Comparison of ENCODE assay signal across 8 cellular contexts in the genomic region with DNA sequence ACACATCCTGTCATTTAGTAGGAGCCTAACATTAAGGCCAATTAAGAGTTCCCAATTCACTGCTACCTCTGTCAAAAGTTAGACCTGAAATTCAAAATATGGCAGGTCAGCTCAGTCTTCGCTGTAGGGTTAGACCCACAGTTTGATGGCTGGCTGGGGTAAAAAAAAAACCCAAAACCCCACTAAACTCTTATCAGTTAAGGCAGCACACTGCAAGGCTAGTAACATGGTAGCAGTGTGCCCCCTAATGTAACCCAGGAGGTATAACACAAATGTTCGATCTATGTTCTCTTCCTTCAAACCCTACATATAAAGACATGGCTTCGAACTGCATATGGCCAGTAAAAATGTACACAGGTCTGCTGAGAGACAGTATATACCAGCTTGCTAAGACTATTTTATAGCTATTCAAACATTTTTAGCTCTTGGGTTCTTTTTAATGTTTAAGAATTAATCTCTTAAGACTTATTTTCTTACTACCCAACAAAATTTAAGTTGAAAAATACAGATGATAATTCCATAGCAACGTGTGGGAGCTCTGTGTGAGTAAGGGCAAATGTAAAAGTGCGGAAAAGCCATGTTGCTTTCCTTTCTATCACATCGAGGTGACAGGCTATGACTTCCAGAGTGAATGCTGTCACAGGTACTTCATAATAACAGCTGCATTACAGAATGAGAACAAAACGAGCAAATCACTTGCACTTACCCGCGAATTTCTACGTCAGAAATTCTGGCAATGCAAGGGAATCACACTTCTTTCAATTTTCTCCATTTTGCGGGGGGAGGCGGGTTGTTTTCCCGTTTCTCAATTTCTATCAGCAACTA.
DNase-seq lines count a peak whose midpoint lies in the region; ATAC-seq and TF ChIP-seq lines count a peak whose summit lies in the region.

No MANE protein-coding gene starts in this region.

- CTCF ChIA-PET in activated CD4-positive, alpha-beta T cell treated with anti-CD3 and anti-CD28 coated beads, Interleukin-2, amount 10 ng/mL, durations not matched to agents 7 days and 5 days (lab: Charles Lee): interaction anchor here (1.5 to 1.8 kb wide), 2 partner anchors 8 to 9 kb away, joined by 3 to 5 read pairs; no protein-coding TSS in a partner anchor

- TF ChIP-seq EP300 in stomach (IDR thresholded peaks at IDR 0.05): no peak
- TF ChIP-seq EP300 in gastroesophageal sphincter (IDR thresholded peaks at IDR 0.05): no peak

- peaks cover 2% of the 10 kb centered on the region for H3K27me3 Mint-ChIP-seq in activated CD4-positive, alpha-beta T cell treated with anti-CD3 and anti-CD28 coated beads, Interleukin-2, amount 10 ng/mL, durations not matched to agents 7 days and 5 days

- no peak for TF ChIP-seq POLR2A in stomach (IDR thresholded peaks at IDR 0.05)
- no peak for TF ChIP-seq POLR2A in gastroesophageal sphincter (IDR thresholded peaks at IDR 0.05)

- H3K36me3 ChIP-seq in stomach (peaks cover 0 to 26% (median 21%) of the 10 kb centered on the region in 4 donors), gastroesophageal sphincter (peaks cover 0 to 36% of the 10 kb centered on the region in 2 donors)

- peak; percentile 64 for ATAC-seq in GM18867 (IDR thresholded peaks at IDR 0.05; ENCODE audit: unreplicated experiment)
- ATAC-seq in HG03469 (IDR thresholded peaks at IDR 0.05; ENCODE audit: unreplicated experiment): peak; percentile 71
- no peak for ATAC-seq in gastroesophageal sphincter

- POLR2A ChIA-PET in activated CD4-positive, alpha-beta T cell treated with anti-CD3 and anti-CD28 coated beads, Interleukin-2, amount 10 ng/mL, durations not matched to agents 7 days and 5 days (lab: Charles Lee): no interaction called here

- H3K4me3 Mint-ChIP-seq in activated CD4-positive, alpha-beta T cell treated with anti-CD3 and anti-CD28 coated beads, Interleukin-2, amount 10 ng/mL, durations not matched to agents 7 days and 5 days: no peak overlapping the region

- intact Hi-C loops in stomach (cut with DNase I; ENCODE audit: low total_unique reads): loop anchor here (10.0 kb wide), 1 partner anchor 636 kb away; a partner anchor contains a TSS

- H3K9me3 Mint-ChIP-seq in activated CD4-positive, alpha-beta T cell treated with anti-CD3 and anti-CD28 coated beads, Interleukin-2, amount 10 ng/mL, durations not matched to agents 7 days and 5 days: no peaks in the 10 kb centered on the region

- 87 to 90% (median 88%) methylated on average over 13 of the region's 13 CpGs for WGBS in stomach, 5 donors
- WGBS in gastroesophageal sphincter (ENCODE audit: low coverage in 1 of 2), 2 donors: 85 to 86% methylated on average over 12 to 13 of the region's 13 CpGs

- H3K9me3 ChIP-seq in stomach: no peaks in the 10 kb centered on the region
- no peaks in the 10 kb centered on the region for H3K9me3 ChIP-seq in gastroesophageal sphincter

- no peaks in the 10 kb centered on the region for H3K4me1 ChIP-seq in stomach
- peaks cover 0 to 6% (median 0%) of the 10 kb centered on the region in 3 donors for H3K4me1 ChIP-seq in gastroesophageal sphincter

- H3K4me1 Mint-ChIP-seq in activated CD4-positive, alpha-beta T cell treated with anti-CD3 and anti-CD28 coated beads, Interleukin-2, amount 10 ng/mL, durations not matched to agents 7 days and 5 days: no peaks in the 10 kb centered on the region

- H3K27ac Mint-ChIP-seq in activated CD4-positive, alpha-beta T cell treated with anti-CD3 and anti-CD28 coated beads, Interleukin-2, amount 10 ng/mL, durations not matched to agents 7 days and 5 days: no peak overlapping the region

- no peak overlapping the region for H3K27ac ChIP-seq in stomach
- H3K27ac ChIP-seq in gastroesophageal sphincter: no peak overlapping the region

- DNase-seq in AG20443 (ENCODE audit: low spot score) (peak; percentile 32), RPMI7951 (ENCODE audit: low read depth) (peak; percentile 17), glomerular visceral epithelial cell (ENCODE audit: extremely low spot score) (peak; percentile 22), stomach (no peak)
- no peak for DNase-seq in activated CD4-positive, alpha-beta T cell treated with anti-CD3 and anti-CD28 coated beads, Interleukin-2, amount 10 ng/mL, durations not matched to agents 7 days and 5 days

- H3K4me3 ChIP-seq in stomach: no peak overlapping the region
- no peak overlapping the region for H3K4me3 ChIP-seq in gastroesophageal sphincter

- no peaks in the 10 kb centered on the region for H3K27me3 ChIP-seq in stomach
- no peaks in the 10 kb centered on the region for H3K27me3 ChIP-seq in gastroesophageal sphincter

- H3K36me3 Mint-ChIP-seq in activated CD4-positive, alpha-beta T cell treated with anti-CD3 and anti-CD28 coated beads, Interleukin-2, amount 10 ng/mL, durations not matched to agents 7 days and 5 days (ENCODE audit: low read depth): no peaks in the 10 kb centered on the region

- peak in 3 of 7 experiments; percentile 9 to 18 (median 15) for TF ChIP-seq CTCF in stomach (IDR thresholded peaks at IDR 0.05)
- TF ChIP-seq CTCF in gastroesophageal sphincter (IDR thresholded peaks at IDR 0.05): no peak

Comparison
In these comparisons a context has a peak if more than half of its experiments do, and no peak if none do; other contexts are left out.
1. DNase-seq: peak in AG20443 (single experiment), RPMI7951 (single experiment) and glomerular visceral epithelial cell (single experiment); none in stomach (single experiment) and activated CD4-positive, alpha-beta T cell treated with anti-CD3 and anti-CD28 coated beads, Interleukin-2, amount 10 ng/mL, durations not matched to agents 7 days and 5 days (single experiment).